Comparison of ENCODE assay signal across 8 cellular contexts in the genomic region with DNA sequence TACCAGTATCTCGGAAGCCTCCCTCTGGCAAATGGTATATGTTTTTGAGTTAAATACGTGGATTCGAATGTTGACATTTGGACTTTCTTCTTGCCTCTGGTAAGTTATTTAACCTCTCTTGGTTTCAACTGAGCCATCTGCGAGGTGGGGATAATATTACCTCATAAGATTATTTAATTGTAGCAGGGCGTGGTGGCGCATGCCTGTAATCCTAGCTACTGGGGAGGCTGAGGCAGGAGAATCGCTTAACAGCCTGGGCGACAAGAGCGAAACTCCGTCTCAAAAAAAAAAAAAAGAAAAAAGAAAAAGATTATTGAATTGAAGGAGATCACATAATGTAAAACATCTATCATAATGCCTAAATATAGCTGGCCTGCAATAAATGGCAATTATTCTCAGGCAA. TPM values are rescaled to one million over a fixed set of nuclear protein-coding genes. Genes with fewer than 3 reads are reported as not detected.
DNase-seq lines count a peak whose midpoint lies in the region; ATAC-seq and TF ChIP-seq lines count a peak whose summit lies in the region.

No MANE protein-coding gene starts in this region.

- ATAC-seq in HG02840 (IDR thresholded peaks at IDR 0.05; ENCODE audit: low FRiP score, unreplicated experiment) = no peak

- H3K36me3 ChIP-seq in esophagus squamous epithelium = no peaks in the 10 kb centered on the region

- no peak for TF ChIP-seq CTCF in GM10248 (IDR thresholded peaks at IDR 0.05; ENCODE audit: control extremely low read depth, extremely low read depth, low read depth, missing control alignments)
- no peak for TF ChIP-seq CTCF in RWPE1 (conservative IDR thresholded peaks at IDR 0.05; ENCODE audit: low read depth)
- TF ChIP-seq CTCF in esophagus squamous epithelium (IDR thresholded peaks at IDR 0.05) = no peak

- peak overlapping the region; percentile 92 for H3K27ac ChIP-seq in RWPE1
- H3K27ac ChIP-seq in esophagus squamous epithelium = peak overlapping the region; percentile 87 to 96 (median 91)

- WGBS in esophagus squamous epithelium, 2 donors = 38 to 42% methylated on average over 10 of the region's 10 CpGs

- POLR2A ChIA-PET in GM10248 (lab: Yijun Ruan, JAX) (interaction anchor here (0.7 to 1.3 kb wide), 2 partner anchors 29 to 449 kb away, joined by 3 to 5 read pairs; partner anchors contain the start of genes ATP5MK, CNNM2 and PDCD11), RWPE1 (lab: Yijun Ruan, JAX; ENCODE audit: low non-redundant PET) (interaction anchor here (0.6 kb wide), 1 partner anchor 641 kb away, joined by 4 read pairs; no protein-coding TSS in a partner anchor)

- no peaks in the 10 kb centered on the region for H3K9me3 ChIP-seq in esophagus squamous epithelium

- TF ChIP-seq POLR2A in esophagus squamous epithelium (IDR thresholded peaks at IDR 0.05) = no peak

- CTCF ChIA-PET in GM10248 (lab: Yijun Ruan, JAX) = interaction anchor here (0.6 to 1.4 kb wide), 5 partner anchors 15 to 141 kb away, joined by 3 to 5 read pairs (median 3); partner anchors contain the start of genes ATP5MK and PDCD11
- CTCF ChIA-PET in RWPE1 (lab: Yijun Ruan, JAX) = interaction anchor here (0.7 kb wide), 2 partner anchors 82 to 91 kb away, joined by 3 read pairs; partner anchors contain the start of gene INA

- peaks cover 0 to 28% (median 11%) of the 10 kb centered on the region in 3 donors for H3K4me1 ChIP-seq in esophagus squamous epithelium

- intact Hi-C loops in esophagus squamous epithelium (cut with DNase I) = no loop called here

- H3K27me3 ChIP-seq in esophagus squamous epithelium = no peaks in the 10 kb centered on the region

- DNase-seq in GM10248 (ENCODE audit: extremely low spot score) = peak; percentile 20
- DNase-seq in RWPE1 (ENCODE audit: low spot score) = no peak
- no peak for DNase-seq in esophagus squamous epithelium (lab: John Stamatoyannopoulos, UW)
- peak; percentile 10 for DNase-seq in putamen (ENCODE audit: low spot score)
- DNase-seq in stimulated activated CD4-positive, alpha-beta T cell treated with anti-CD3 and anti-CD28 coated beads, Interleukin-4, amount 100 ng/mL, for 1 hour = no peak
- DNase-seq in stimulated activated CD4-positive, alpha-beta T cell treated with anti-CD3 and anti-CD28 coated beads, Interleukin-15, amount 100 ng/mL, for 24 hours = no peak
- DNase-seq in GDM1 (lab: John Stamatoyannopoulos, UW) = no peak

- H3K4me3 ChIP-seq in esophagus squamous epithelium = peak overlapping the region; percentile 71 to 100 (median 99)

RNA-seq across cellular contexts. Expression of gene TAF5, which starts 0.4 kb away (rescaled TPM):
- 1 to 10 TPM; 2.0 to 5.7 (median 4.5) TPM for total RNA-seq in esophagus squamous epithelium

RNA-seq across cellular contexts. Expression of gene PCGF6, which starts 16.4 kb away (rescaled TPM):
- 10 to 100 TPM in 1 of 4 donors, 1 to 10 TPM in 3; 3.3 to 11.3 (median 7.8) TPM for total RNA-seq in esophagus squamous epithelium

RNA-seq across cellular contexts. Expression of gene ATP5MK, which starts 28.9 kb away (rescaled TPM):
- total RNA-seq in esophagus squamous epithelium = 100 to 1,000 TPM; 264 to 497 (median 417) TPM

RNA-seq across cellular contexts. Expression of gene PDCD11, which starts 29.0 kb away (rescaled TPM):
- total RNA-seq in esophagus squamous epithelium = 10 to 100 TPM; 16.7 to 32.6 (median 26.2) TPM

Comparison
In these comparisons a context has a peak if more than half of its experiments do, and no peak if none do; other contexts are left out.
1. DNase-seq: peak in GM10248 (single experiment) and putamen (single experiment); none in RWPE1 (single experiment), esophagus squamous epithelium (single experiment), stimulated activated CD4-positive, alpha-beta T cell treated with anti-CD3 and anti-CD28 coated beads, Interleukin-4, amount 100 ng/mL, for 1 hour (single experiment), stimulated activated CD4-positive, alpha-beta T cell treated with anti-CD3 and anti-CD28 coated beads, Interleukin-15, amount 100 ng/mL, for 24 hours (single experiment) and GDM1 (single experiment).